ENCODE assay signal across 8 cellular contexts in the genomic region with DNA sequence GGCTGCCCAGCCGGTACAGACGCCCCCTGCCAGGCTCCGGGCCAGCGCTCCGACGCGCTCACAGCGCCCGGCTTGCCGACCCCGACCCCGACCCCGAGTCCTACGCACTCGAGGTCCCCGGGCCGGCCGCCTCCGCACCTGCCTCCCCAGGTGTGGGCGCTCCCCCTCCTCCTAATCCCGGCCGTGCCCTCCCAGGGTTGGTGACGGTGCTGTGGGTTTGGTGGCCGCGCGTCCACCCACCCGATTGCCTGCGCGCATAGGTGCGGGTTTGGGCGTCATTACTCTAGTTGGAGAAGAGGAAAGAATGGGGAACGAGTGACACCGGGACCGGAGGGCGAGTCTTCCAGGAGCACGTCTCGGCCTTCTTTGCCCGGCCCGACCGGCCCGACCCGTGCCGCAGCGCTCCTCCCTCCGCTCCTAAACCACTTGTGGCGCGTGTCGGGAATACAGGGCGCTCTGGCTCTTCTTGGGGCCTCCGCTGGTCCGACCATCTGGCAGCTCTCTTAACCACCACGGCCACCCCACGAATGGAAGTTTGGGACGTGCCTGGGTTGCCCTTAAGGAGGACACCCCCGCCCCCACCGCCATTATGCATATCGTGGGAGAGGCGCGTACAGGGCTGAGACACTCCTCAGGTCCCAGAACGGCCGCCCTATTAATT. TPM values are rescaled to one million over a fixed set of nuclear protein-coding genes. Genes with fewer than 3 reads are reported as not detected.
DNase-seq lines count a peak whose midpoint lies in the region; ATAC-seq and TF ChIP-seq lines count a peak whose summit lies in the region.

No MANE protein-coding gene starts in this region.

- H3K4me1 ChIP-seq in CD8-positive, alpha-beta memory T cell (ENCODE audit: insufficient read depth, low read length): no peaks in the 10 kb centered on the region
- peaks cover 6% of the 10 kb centered on the region for H3K4me1 ChIP-seq in colonic mucosa
- peaks cover 2 to 27% (median 13%) of the 10 kb centered on the region in 4 donors for H3K4me1 ChIP-seq in liver (ENCODE audit: control insufficient read depth in 4 of 4, insufficient read depth in 4 of 4, low read length in 3 of 4)

- no peaks in the 10 kb centered on the region for H3K4me1 Mint-ChIP-seq in CD8-positive, alpha-beta memory T cell

- CTCF ChIA-PET in CD8-positive, alpha-beta memory T cell (lab: Charles Lee): no interaction called here

- POLR2A ChIA-PET in CD8-positive, alpha-beta memory T cell (lab: Charles Lee): no interaction called here

- H3K9me3 Mint-ChIP-seq in CD8-positive, alpha-beta memory T cell: peaks cover 0 to 7% (median 3%) of the 10 kb centered on the region in 5 donors

- H3K9ac ChIP-seq in colonic mucosa (ENCODE audit: low read depth in 2 of 2, low read length in 2 of 2) (peak overlapping the region; percentile 76 to 78), liver (ENCODE audit: low read depth in 1 of 2, low read length in 2 of 2) (peak overlapping the region; percentile 56 to 94)

- intact Hi-C loops in colonic mucosa (cut with DNase I): loop anchor here (10.0 kb wide), 1 partner anchor 231 kb away; no protein-coding TSS in a partner anchor

- H3K27me3 Mint-ChIP-seq in CD8-positive, alpha-beta memory T cell: peaks cover 34 to 37% of the 10 kb centered on the region in 2 donors

- no peaks in the 10 kb centered on the region for H3K36me3 Mint-ChIP-seq in CD8-positive, alpha-beta memory T cell

- H3K36me3 ChIP-seq in CD8-positive, alpha-beta memory T cell (ENCODE audit: insufficient read depth, low read length): no peaks in the 10 kb centered on the region
- H3K36me3 ChIP-seq in colonic mucosa (no peaks in the 10 kb centered on the region), liver (ENCODE audit: control insufficient read depth in 4 of 4, insufficient read depth in 3 of 4, low read depth in 1 of 4, low read length in 3 of 4) (no peaks in the 10 kb centered on the region)

- WGBS in liver: 5% methylated on average over 61 of the region's 61 CpGs

- TF ChIP-seq CTCF in colonic mucosa (IDR thresholded peaks at IDR 0.05): no peak
- TF ChIP-seq CTCF in liver (IDR thresholded peaks at IDR 0.05; ENCODE audit: low read depth, low read length, missing input control): peak; percentile 25

- no peaks in the 10 kb centered on the region for H3K27me3 ChIP-seq in CD8-positive, alpha-beta memory T cell (ENCODE audit: insufficient read depth, low read length, poor library complexity, severe bottlenecking)
- no peaks in the 10 kb centered on the region for H3K27me3 ChIP-seq in colonic mucosa
- no peaks in the 10 kb centered on the region for H3K27me3 ChIP-seq in liver (ENCODE audit: control insufficient read depth in 4 of 4, insufficient read depth in 4 of 4, low read length in 3 of 4)

- no peaks in the 10 kb centered on the region for H3K9me3 ChIP-seq in CD8-positive, alpha-beta memory T cell (ENCODE audit: low read length)
- no peaks in the 10 kb centered on the region for H3K9me3 ChIP-seq in colonic mucosa
- no peaks in the 10 kb centered on the region for H3K9me3 ChIP-seq in liver (ENCODE audit: control insufficient read depth in 4 of 4, low read length in 3 of 4)

- no peak overlapping the region for H3K4me3 Mint-ChIP-seq in CD8-positive, alpha-beta memory T cell

- peak overlapping the region; percentile 57 for H3K27ac ChIP-seq in CD8-positive, alpha-beta memory T cell (ENCODE audit: low read depth, low read length)
- peak overlapping the region; percentile 97 for H3K27ac ChIP-seq in colonic mucosa
- H3K27ac ChIP-seq in liver (ENCODE audit: low read depth in 1 of 2, low read length in 2 of 2): peak overlapping the region; percentile 98 to 100
- H3K27ac ChIP-seq in temporal lobe (ENCODE audit: low read depth, low read length): peak overlapping the region; percentile 65

- H3K27ac Mint-ChIP-seq in CD8-positive, alpha-beta memory T cell: no peak overlapping the region

- H3K4me3 ChIP-seq in CD8-positive, alpha-beta memory T cell (ENCODE audit: low read length): no peak overlapping the region
- H3K4me3 ChIP-seq in colonic mucosa (peak overlapping the region; percentile 67), liver (ENCODE audit: low read depth in 1 of 3, low read length in 3 of 3) (peak overlapping the region; percentile 27 to 88 (median 87))

- no peak for DNase-seq in CD8-positive, alpha-beta memory T cell
- DNase-seq in HuH-7 (ENCODE audit: low spot score): peak; percentile 78
- peak; percentile 77 for DNase-seq in colonic mucosa

- ATAC-seq in HG03139 (IDR thresholded peaks at IDR 0.05; ENCODE audit: unreplicated experiment) (no peak), HG02885 (IDR thresholded peaks at IDR 0.05; ENCODE audit: poor library complexity, unreplicated experiment) (no peak), GM19023 (IDR thresholded peaks at IDR 0.05; ENCODE audit: unreplicated experiment) (no peak)

- TF ChIP-seq RAD21 in liver (IDR thresholded peaks at IDR 0.05): peak in 1 of 2 donors; percentile 29

TF ChIP-seq in liver, 16 proteins besides CTCF, POLR2A, EP300 and RAD21:
- TF ChIP-seq, protein P1, sequence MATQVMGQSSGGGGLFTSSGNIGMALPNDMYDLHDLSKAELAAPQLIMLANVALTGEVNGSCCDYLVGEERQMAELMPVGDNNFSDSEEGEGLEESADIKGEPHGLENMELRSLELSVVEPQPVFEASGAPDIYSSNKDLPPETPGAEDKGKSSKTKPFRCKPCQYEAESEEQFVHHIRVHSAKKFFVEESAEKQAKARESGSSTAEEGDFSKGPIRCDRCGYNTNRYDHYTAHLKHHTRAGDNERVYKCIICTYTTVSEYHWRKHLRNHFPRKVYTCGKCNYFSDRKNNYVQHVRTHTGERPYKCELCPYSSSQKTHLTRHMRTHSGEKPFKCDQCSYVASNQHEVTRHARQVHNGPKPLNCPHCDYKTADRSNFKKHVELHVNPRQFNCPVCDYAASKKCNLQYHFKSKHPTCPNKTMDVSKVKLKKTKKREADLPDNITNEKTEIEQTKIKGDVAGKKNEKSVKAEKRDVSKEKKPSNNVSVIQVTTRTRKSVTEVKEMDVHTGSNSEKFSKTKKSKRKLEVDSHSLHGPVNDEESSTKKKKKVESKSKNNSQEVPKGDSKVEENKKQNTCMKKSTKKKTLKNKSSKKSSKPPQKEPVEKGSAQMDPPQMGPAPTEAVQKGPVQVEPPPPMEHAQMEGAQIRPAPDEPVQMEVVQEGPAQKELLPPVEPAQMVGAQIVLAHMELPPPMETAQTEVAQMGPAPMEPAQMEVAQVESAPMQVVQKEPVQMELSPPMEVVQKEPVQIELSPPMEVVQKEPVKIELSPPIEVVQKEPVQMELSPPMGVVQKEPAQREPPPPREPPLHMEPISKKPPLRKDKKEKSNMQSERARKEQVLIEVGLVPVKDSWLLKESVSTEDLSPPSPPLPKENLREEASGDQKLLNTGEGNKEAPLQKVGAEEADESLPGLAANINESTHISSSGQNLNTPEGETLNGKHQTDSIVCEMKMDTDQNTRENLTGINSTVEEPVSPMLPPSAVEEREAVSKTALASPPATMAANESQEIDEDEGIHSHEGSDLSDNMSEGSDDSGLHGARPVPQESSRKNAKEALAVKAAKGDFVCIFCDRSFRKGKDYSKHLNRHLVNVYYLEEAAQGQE (IDR thresholded peaks at IDR 0.05): peak; percentile 31
- TF ChIP-seq SP1 (IDR thresholded peaks at IDR 0.05) (no peak), FOXA2 (IDR thresholded peaks at IDR 0.05) (no peak), YY1 (IDR thresholded peaks at IDR 0.05) (peak; percentile 81), RXRA (IDR thresholded peaks at IDR 0.05) (peak; percentile 33 to 56), FOXA1 (IDR thresholded peaks at IDR 0.05) (no peak), NR2F2 (IDR thresholded peaks at IDR 0.05) (no peak), EGR1 (IDR thresholded peaks at IDR 0.05; ENCODE audit: low read depth in 2 of 2) (no peak), JUND (IDR thresholded peaks at IDR 0.05) (no peak), HNF4G (IDR thresholded peaks at IDR 0.05) (no peak), HNF4A (conservative IDR thresholded peaks at IDR 0.05) (peak in 1 of 2 donors; percentile 2), GABPA (IDR thresholded peaks at IDR 0.05 in 1 of 2, conservative IDR thresholded peaks at IDR 0.05 in 1 of 2) (no peak), TAF1 (conservative IDR thresholded peaks at IDR 0.05) (peak; percentile 68)
- TF ChIP-seq, protein P2, sequence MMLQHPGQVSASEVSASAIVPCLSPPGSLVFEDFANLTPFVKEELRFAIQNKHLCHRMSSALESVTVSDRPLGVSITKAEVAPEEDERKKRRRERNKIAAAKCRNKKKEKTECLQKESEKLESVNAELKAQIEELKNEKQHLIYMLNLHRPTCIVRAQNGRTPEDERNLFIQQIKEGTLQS (IDR thresholded peaks at IDR 0.05): no peak
- TF ChIP-seq, protein P3, sequence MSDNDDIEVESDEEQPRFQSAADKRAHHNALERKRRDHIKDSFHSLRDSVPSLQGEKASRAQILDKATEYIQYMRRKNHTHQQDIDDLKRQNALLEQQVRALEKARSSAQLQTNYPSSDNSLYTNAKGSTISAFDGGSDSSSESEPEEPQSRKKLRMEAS (IDR thresholded peaks at IDR 0.05): no peak
- TF ChIP-seq, protein P4, sequence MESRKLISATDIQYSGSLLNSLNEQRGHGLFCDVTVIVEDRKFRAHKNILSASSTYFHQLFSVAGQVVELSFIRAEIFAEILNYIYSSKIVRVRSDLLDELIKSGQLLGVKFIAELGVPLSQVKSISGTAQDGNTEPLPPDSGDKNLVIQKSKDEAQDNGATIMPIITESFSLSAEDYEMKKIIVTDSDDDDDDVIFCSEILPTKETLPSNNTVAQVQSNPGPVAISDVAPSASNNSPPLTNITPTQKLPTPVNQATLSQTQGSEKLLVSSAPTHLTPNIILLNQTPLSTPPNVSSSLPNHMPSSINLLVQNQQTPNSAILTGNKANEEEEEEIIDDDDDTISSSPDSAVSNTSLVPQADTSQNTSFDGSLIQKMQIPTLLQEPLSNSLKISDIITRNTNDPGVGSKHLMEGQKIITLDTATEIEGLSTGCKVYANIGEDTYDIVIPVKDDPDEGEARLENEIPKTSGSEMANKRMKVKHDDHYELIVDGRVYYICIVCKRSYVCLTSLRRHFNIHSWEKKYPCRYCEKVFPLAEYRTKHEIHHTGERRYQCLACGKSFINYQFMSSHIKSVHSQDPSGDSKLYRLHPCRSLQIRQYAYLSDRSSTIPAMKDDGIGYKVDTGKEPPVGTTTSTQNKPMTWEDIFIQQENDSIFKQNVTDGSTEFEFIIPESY (IDR thresholded peaks at IDR 0.05): no peak

RNA-seq across cellular contexts. Expression of a gene that starts 0.8 kb away (rescaled TPM):
- total RNA-seq in CD8-positive, alpha-beta memory T cell: not detected
- not detected for polyA plus RNA-seq in CD8-positive, alpha-beta memory T cell
- 10 to 100 TPM; 23.3 to 27.6 TPM for total RNA-seq in colonic mucosa
- total RNA-seq in liver: 10 to 100 TPM; 10.8 to 23.9 TPM
- polyA plus RNA-seq in liver: 1 to 10 TPM; 5.9 to 7.8 TPM
- total RNA-seq in temporal lobe: 54.1 TPM

Comparison
In these comparisons a context has a peak if more than half of its experiments do, and no peak if none do; other contexts are left out.
1. DNase-seq: peak in HuH-7 (single experiment) and colonic mucosa (single experiment); none in CD8-positive, alpha-beta memory T cell (0 of 5).
2. RNA of a gene that starts 0.8 kb away (total RNA-seq): 54.1 TPM in temporal lobe (single experiment), 23.3 to 27.6 TPM in colonic mucosa and 10.8 to 23.9 TPM in liver; not detected in CD8-positive, alpha-beta memory T cell; every median in the first group is over 10 times any median in the second.
3. Peak in every context shown above with its lines, with median percentiles within 50 percentile points of each other: H3K27ac ChIP-seq.